9 cellular contexts compared by ENCODE assay signal in the genomic region with DNA sequence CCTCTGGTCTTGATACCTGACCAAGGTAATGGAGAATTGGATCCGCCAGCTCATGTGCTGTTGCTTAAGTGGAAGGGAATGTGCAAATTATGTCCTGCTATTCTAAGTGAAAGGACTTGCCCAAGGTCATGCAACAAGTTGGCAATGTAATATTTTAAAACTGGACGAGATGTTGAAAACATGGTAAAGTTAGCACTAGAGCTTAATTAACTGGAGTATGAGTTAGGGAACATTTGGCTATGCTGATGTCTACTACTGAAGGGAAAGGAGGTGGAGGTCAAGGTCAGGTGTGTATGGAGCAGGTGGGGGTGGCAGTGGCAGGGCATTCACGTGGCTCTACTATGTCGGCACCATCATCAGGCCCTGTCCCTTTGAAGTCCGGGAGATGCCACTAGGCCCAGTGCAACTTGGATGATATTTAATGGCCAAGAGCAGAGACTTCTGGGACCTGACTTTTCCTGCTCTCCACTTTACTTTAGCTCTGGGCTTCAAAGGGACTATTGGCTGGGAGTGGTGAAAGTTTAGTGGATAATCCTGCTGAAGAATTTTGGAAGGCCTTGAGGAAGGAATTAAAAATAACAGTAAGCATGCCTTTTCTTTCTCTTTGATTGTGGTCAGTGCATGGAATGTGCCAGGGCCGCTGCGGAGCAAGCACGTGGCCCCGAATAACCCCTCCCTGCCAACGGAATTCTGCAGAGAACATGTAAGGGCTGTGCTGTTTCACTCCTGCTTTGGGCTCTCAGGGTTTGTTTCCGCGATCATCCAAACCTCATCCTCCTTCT. TPM values are rescaled to one million over a fixed set of nuclear protein-coding genes. Genes with fewer than 3 reads are reported as not detected.
DNase-seq lines count a peak whose midpoint lies in the region; ATAC-seq, FAIRE-seq and TF ChIP-seq lines count a peak whose summit lies in the region.
"Had no signal": no experiment of that assay in that cellular context is flagged by ENCODE, and none has a peak within 500 bp of the region (broad histone marks: within the 10 kb centered on the region; RNA-seq: fewer than 3 reads in every experiment).

No MANE protein-coding gene starts in this region.

- FAIRE-seq in RCC 7860 (lab: Jason Lieb, UNC) (peak; percentile 14), pancreas (lab: Jason Lieb, UNC) (no peak), H54 (lab: Jason Lieb, UNC) (no peak)

- no peak overlapping the region for H3K4me3 ChIP-seq in CD8-positive, alpha-beta T cell (ENCODE audit: low read depth, low read length)
- H3K4me3 ChIP-seq in esophagus (ENCODE audit: low read depth in 1 of 2, low read length in 2 of 2) = no peak overlapping the region
- H3K4me3 ChIP-seq in pancreas = no peak overlapping the region

- DNase-seq in CD8-positive, alpha-beta T cell = no peak
- peak; percentile 76 for DNase-seq in RCC 7860 (ENCODE audit: low spot score)
- DNase-seq in pancreas = no peak
- DNase-seq in HT-29 (ENCODE audit: low spot score) = no peak
- no peak for DNase-seq in OCI-M2 (lab: John Stamatoyannopoulos, UW; ENCODE audit: unreplicated experiment)
- DNase-seq in H54 (ENCODE audit: insufficient read length, low spot score) = no peak
- DNase-seq in NCI-H2029 (lab: John Stamatoyannopoulos, UW) = no peak
- DNase-seq: NCI-H1048 had no signal

- H3K27ac Mint-ChIP-seq in CD8-positive, alpha-beta T cell = peak overlapping the region; percentile 72

- no peak overlapping the region for H3K4me3 Mint-ChIP-seq in CD8-positive, alpha-beta T cell

- POLR2A ChIA-PET in CD8-positive, alpha-beta T cell (lab: Charles Lee) = interaction anchor here (1.0 to 5.1 kb wide), 5 partner anchors 9 to 22 kb away, joined by 3 to 29 read pairs (median 4); partner anchors contain the start of gene SMAD3

- CTCF ChIA-PET in CD8-positive, alpha-beta T cell (lab: Charles Lee) = interaction anchor here (0.7 to 6.9 kb wide), 5 partner anchors 10 to 40 kb away, joined by 3 to 44 read pairs (median 3); partner anchors contain the start of gene SMAD3

- peaks cover 5% of the 10 kb centered on the region for H3K36me3 Mint-ChIP-seq in CD8-positive, alpha-beta T cell

- H3K36me3 ChIP-seq in CD8-positive, alpha-beta T cell (ENCODE audit: insufficient read depth, low read length) = no peaks in the 10 kb centered on the region
- H3K36me3 ChIP-seq in esophagus (ENCODE audit: control insufficient read depth in 2 of 2, insufficient read depth in 2 of 2, low read length in 1 of 2) (no peaks in the 10 kb centered on the region), pancreas (no peaks in the 10 kb centered on the region)

- no peaks in the 10 kb centered on the region for H3K9me3 Mint-ChIP-seq in CD8-positive, alpha-beta T cell

- no peaks in the 10 kb centered on the region for H3K9me3 ChIP-seq in CD8-positive, alpha-beta T cell (ENCODE audit: low read length)
- H3K9me3 ChIP-seq in esophagus (ENCODE audit: control insufficient read depth in 2 of 2, insufficient read depth in 1 of 2, low read depth in 1 of 2, low read length in 1 of 2) (no peaks in the 10 kb centered on the region), pancreas (no peaks in the 10 kb centered on the region)

- H3K27me3 ChIP-seq in CD8-positive, alpha-beta T cell (ENCODE audit: insufficient read depth, low read length) = no peaks in the 10 kb centered on the region
- H3K27me3 ChIP-seq in esophagus (ENCODE audit: control insufficient read depth in 1 of 2, insufficient read depth in 2 of 2, low read length in 2 of 2) (no peaks in the 10 kb centered on the region), pancreas (no peaks in the 10 kb centered on the region)

- no peak overlapping the region for H3K27ac ChIP-seq in CD8-positive, alpha-beta T cell (ENCODE audit: low read depth, low read length)
- peak overlapping the region; percentile 22 to 56 for H3K27ac ChIP-seq in esophagus (ENCODE audit: low read depth in 2 of 2, low read length in 1 of 2)
- H3K27ac ChIP-seq in pancreas = peak overlapping the region in 3 of 4 donors; percentile 29 to 63 (median 59)

- peaks cover 83% of the 10 kb centered on the region for H3K4me1 Mint-ChIP-seq in CD8-positive, alpha-beta T cell (ENCODE audit: low read depth)

- WGBS in esophagus, 2 donors = 42 to 44% methylated on average over 12 of the region's 12 CpGs
- 31 to 34% methylated on average over 12 of the region's 12 CpGs for WGBS in pancreas, 2 donors

- H3K27me3 Mint-ChIP-seq in CD8-positive, alpha-beta T cell (ENCODE audit: low read depth) = no peaks in the 10 kb centered on the region

- ATAC-seq in CD8-positive, alpha-beta T cell = no peak
- ATAC-seq in pancreas = peak; percentile 34 to 65 (median 48)

- intact Hi-C loops in CD8-positive, alpha-beta T cell (cut with DNase I, micrococcal nuclease) = loop anchor here (5.0 kb wide), 2 partner anchors 42 to 48 kb away; no protein-coding TSS in a partner anchor
- intact Hi-C loops in pancreas (cut with DNase I) = no loop called here

- TF ChIP-seq CTCF in CD8-positive, alpha-beta T cell (IDR thresholded peaks at IDR 0.05) = no peak
- TF ChIP-seq CTCF in pancreas (IDR thresholded peaks at IDR 0.05) = no peak

- H3K4me1 ChIP-seq in CD8-positive, alpha-beta T cell (ENCODE audit: insufficient read depth, low read length) = peaks cover 48% of the 10 kb centered on the region
- H3K4me1 ChIP-seq in esophagus (ENCODE audit: control insufficient read depth in 2 of 2, insufficient read depth in 2 of 2, low read length in 1 of 2) = peaks cover 9 to 30% of the 10 kb centered on the region in 2 donors
- peaks cover 37 to 74% (median 48%) of the 10 kb centered on the region in 3 donors for H3K4me1 ChIP-seq in pancreas

- no peak for TF ChIP-seq POLR2A in H54 (IDR thresholded peaks at IDR 0.05; ENCODE audit: low read depth, low read length)

RNA-seq across cellular contexts. Expression of gene SMAD3, which starts 14.9 kb away (rescaled TPM):
- total RNA-seq in CD8-positive, alpha-beta T cell = 10 to 100 TPM; 25.4 to 29.0 TPM
- polyA plus RNA-seq in esophagus (10 to 100 TPM; 24.8 to 51.5 TPM), pancreas (10 to 100 TPM in 1 of 2 donors, 1 to 10 TPM in 1; 7.9 to 13.5 TPM)
- 10 to 100 TPM; 15.6 to 42.5 (median 23.8) TPM for total RNA-seq in pancreas
- 63.5 and 82.5 TPM in 2 replicates for total RNA-seq in HT-29 (2014; rRNA removed; shearing (Covaris generic))

Comparison
In these comparisons a context has a peak if more than half of its experiments do, and no peak if none do; other contexts are left out.
1. intact Hi-C loops: an anchor here in CD8-positive, alpha-beta T cell (5.0 kb wide); none called in pancreas.